Comparison of ENCODE assay signal across 16 cellular contexts in genomic region chr1:11515403-11516300, GRCh38. TPM values are rescaled to one million over a fixed set of nuclear protein-coding genes. Genes with fewer than 3 reads are reported as not detected.
"Had no signal": no experiment of that assay in that cellular context is flagged by ENCODE, and none has a peak within 500 bp of the region (broad histone marks: within the 10 kb centered on the region; RNA-seq: fewer than 3 reads in every experiment).

No MANE protein-coding gene starts in this region.

- DNase-seq: activated CD4-positive, alpha-beta T cell treated with anti-CD3 and anti-CD28 coated beads, Interleukin-2, amount 10 ng/mL, durations not matched to agents 7 days and 5 days; activated CD8-positive, alpha-beta memory T cell treated with anti-CD3 and anti-CD28 coated beads for 24 hours; activated gamma-delta T cell; activated naive CD8-positive, alpha-beta T cell treated with anti-CD3 and anti-CD28 coated beads, Interleukin-2, amount 10 ng/mL, durations not matched to agents 7 days and 5 days; anterior cingulate cortex; stimulated activated CD4-positive, alpha-beta T cell treated with anti-CD3 and anti-CD28 coated beads, Interleukin-1b, Interleukin-23, amount 100 ng/mL, for 48 hours; stimulated activated naive CD4-positive, alpha-beta T cell; substantia nigra; T-cell had no signal

- H3K27me3 ChIP-seq: breast epithelium, right atrium auricular region had no signal

- H3K4me1 Mint-ChIP-seq: activated CD4-positive, alpha-beta T cell treated with anti-CD3 and anti-CD28 coated beads, Interleukin-2, amount 10 ng/mL, durations not matched to agents 7 days and 5 days; activated naive CD8-positive, alpha-beta T cell treated with anti-CD3 and anti-CD28 coated beads, Interleukin-2, amount 10 ng/mL, durations not matched to agents 7 days and 5 days; T-cell had no signal

- H3K4me3 ChIP-seq: breast epithelium, esophagus muscularis mucosa, right atrium auricular region, SK-N-MC, smooth muscle cell had no signal

- H3K4me3 Mint-ChIP-seq: activated CD4-positive, alpha-beta T cell treated with anti-CD3 and anti-CD28 coated beads, Interleukin-2, amount 10 ng/mL, durations not matched to agents 7 days and 5 days; activated naive CD8-positive, alpha-beta T cell treated with anti-CD3 and anti-CD28 coated beads, Interleukin-2, amount 10 ng/mL, durations not matched to agents 7 days and 5 days; T-cell; type B pancreatic cell had no signal

- H3K27me3 Mint-ChIP-seq: activated CD4-positive, alpha-beta T cell treated with anti-CD3 and anti-CD28 coated beads, Interleukin-2, amount 10 ng/mL, durations not matched to agents 7 days and 5 days; type B pancreatic cell had no signal

- H3K27ac Mint-ChIP-seq: activated CD4-positive, alpha-beta T cell treated with anti-CD3 and anti-CD28 coated beads, Interleukin-2, amount 10 ng/mL, durations not matched to agents 7 days and 5 days; activated naive CD8-positive, alpha-beta T cell treated with anti-CD3 and anti-CD28 coated beads, Interleukin-2, amount 10 ng/mL, durations not matched to agents 7 days and 5 days; T-cell; type B pancreatic cell had no signal

- H3K27ac ChIP-seq: breast epithelium, esophagus muscularis mucosa, right atrium auricular region, SK-N-MC had no signal

- ATAC-seq: T-cell had no signal

- H3K36me3 Mint-ChIP-seq: activated naive CD8-positive, alpha-beta T cell treated with anti-CD3 and anti-CD28 coated beads, Interleukin-2, amount 10 ng/mL, durations not matched to agents 7 days and 5 days had no signal

- H3K4me1 ChIP-seq: breast epithelium, esophagus muscularis mucosa, right atrium auricular region had no signal

- H3K36me3 ChIP-seq: breast epithelium, esophagus muscularis mucosa, right atrium auricular region had no signal

- H3K9me3 Mint-ChIP-seq: activated CD4-positive, alpha-beta T cell treated with anti-CD3 and anti-CD28 coated beads, Interleukin-2, amount 10 ng/mL, durations not matched to agents 7 days and 5 days had no signal

RNA-seq across cellular contexts. Expression of gene DISP3, which starts 36.7 kb away (rescaled TPM):
- total RNA-seq: esophagus muscularis mucosa, fibroblast of villous mesenchyme, smooth muscle cell had no signal
